Comparison of ENCODE assay signal across 22 cellular contexts in the genomic region with DNA sequence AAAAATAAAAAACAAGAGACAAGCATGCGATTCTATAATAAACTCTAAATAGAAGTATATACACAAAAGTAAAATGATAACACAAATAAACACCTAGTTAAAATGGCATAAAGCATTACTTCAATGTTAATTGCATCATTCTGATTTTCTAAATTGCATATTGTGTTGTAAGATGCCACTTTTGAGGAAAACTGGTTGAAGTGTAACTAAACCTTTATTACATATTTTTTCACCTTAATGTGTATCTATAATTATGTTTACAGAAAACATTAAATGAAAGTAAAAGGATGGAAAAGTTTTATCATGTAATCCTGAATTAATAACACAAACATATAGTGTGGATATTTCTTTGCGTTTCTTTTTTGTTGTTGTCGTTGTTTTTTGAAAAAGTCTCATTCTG.
"Had no signal": no experiment of that assay in that cellular context is flagged by ENCODE, and none has a peak within 500 bp of the region (broad histone marks: within the 10 kb centered on the region; RNA-seq: fewer than 3 reads in every experiment).

No MANE protein-coding gene starts in this region.

- H3K4me2 ChIP-seq: PC-9 had no signal

- H2AFZ ChIP-seq: PC-9 had no signal

- H3K27ac ChIP-seq: PC-9, Peyer's patch, SJCRH30 had no signal

- ATAC-seq: Right ventricle myocardium inferior, T-cell had no signal

- H3K4me1 ChIP-seq: SJCRH30 had no signal

- H3K9me3 ChIP-seq: Peyer's patch, SJCRH30 had no signal

- H3K27me3 ChIP-seq: Peyer's patch had no signal

- H3K36me3 ChIP-seq: Peyer's patch, SJCRH30 had no signal

- H3K4me3 ChIP-seq: PC-9, Peyer's patch, SJCRH30 had no signal

- DNase-seq: Kasumi-1, KG1, MM.1S, NCI-H1092 treated with DMSO at 0.1 percent for 48 hours, NCI-H1436 treated with DMSO at 0.1 percent for 48 hours, NCI-H1694, NCI-H187 treated with DMSO at 0.1 percent for 48 hours, NCI-H2029 treated with DMSO at 0.1 percent for 48 hours, NCI-H2171 treated with DMSO at 0.1 percent for 48 hours, NCI-H2227 treated with DMSO at 0.1 percent for 48 hours, NCI-H510A, NCI-H524 treated with DMSO at 0.1 percent for 48 hours, NCI-H69, NCI-H774, OCI-M1, PC-9, Peyer's patch, SHP77 treated with DMSO at 0.1 percent for 48 hours, SJCRH30, SW 1271, T-cell had no signal
